In genomic region chr4:113103556-113103955, GRCh38 we compare ENCODE assay signal across 34 cellular contexts.
"Had no signal": no experiment of that assay in that cellular context is flagged by ENCODE, and none has a peak within 500 bp of the region (broad histone marks: within the 10 kb centered on the region; RNA-seq: fewer than 3 reads in every experiment).

No MANE protein-coding gene starts in this region.

- H2AFZ ChIP-seq: hepatocyte had no signal

- H3K9me3 Mint-ChIP-seq: activated B cell treated with CpG ODN at 0.5 μM for 24 hours; activated CD4-positive, alpha-beta memory T cell treated with anti-CD3 and anti-CD28 coated beads for 36 hours; activated CD4-positive, alpha-beta T cell treated with anti-CD3 and anti-CD28 coated beads, Interleukin-2, amount 10 ng/mL, durations not matched to agents 24 days and 14 days; activated naive CD4-positive, alpha-beta T cell treated with anti-CD3 and anti-CD28 coated beads for 36 hours; activated naive CD4-positive, alpha-beta T cell treated with anti-CD3 and anti-CD28 coated beads, Interleukin-2, amount 50 U/mL, for 24 hours; activated naive CD8-positive, alpha-beta T cell treated with anti-CD3 and anti-CD28 coated beads, Interleukin-2, amount 10 ng/mL, durations not matched to agents 7 days and 5 days; activated T-helper 1 cell treated with anti-CD3 and anti-CD28 coated beads, Interleukin-12 subunit alpha, Interleukin-12 subunit beta, Interleukin-2, Interleukin-4 antibody, amounts not matched to agents 30 ng/mL and 10 ng/mL and 1 ng/mL, durations not matched to agents 14 hours and 24 hours and 36 hours; activated T-helper 2 cell treated with anti-CD3 and anti-CD28 coated beads, Interferon-gamma antibody, Interleukin-2, Interleukin-4, amounts not matched to agents 10 μg/mL and 5 μg/mL and 100 μg/mL, durations not matched to agents 14 hours and 24 hours and 36 hours; brain; T-helper 1 cell treated with Interleukin-12 subunit alpha and Interleukin-12 subunit beta and Interleukin-4 antibody, amounts not matched to agents 30 μg/mL and 1 μg/mL, for 36 hours; T-helper 2 cell treated with Interferon-gamma antibody and Interleukin-4, amounts not matched to agents 5 μg/mL and 100 μg/mL, for 36 hours had no signal

- DNase-seq: activated B cell treated with CpG ODN at 0.5 μM for 24 hours; activated CD4-positive, alpha-beta memory T cell treated with anti-CD3 and anti-CD28 coated beads for 36 hours; activated CD4-positive, alpha-beta T cell treated with anti-CD3 and anti-CD28 coated beads for 36 hours; activated CD4-positive, alpha-beta T cell treated with anti-CD3 and anti-CD28 coated beads, Interleukin-2, amount 10 ng/mL, durations not matched to agents 24 days and 14 days; activated CD4-positive, CD25-positive, alpha-beta regulatory T cell treated with anti-CD3 and anti-CD28 coated beads, Interleukin-2, amount 50 U/mL, for 72 hours; activated CD8-positive, alpha-beta memory T cell treated with anti-CD3 and anti-CD28 coated beads, Interleukin-2, amount 10 ng/mL, durations not matched to agents 7 days and 5 days; activated CD8-positive, alpha-beta memory T cell treated with anti-CD3 and anti-CD28 coated beads, Interleukin-2, amount 50 U/mL, for 4 hours; activated CD8-positive, alpha-beta T cell treated with anti-CD3 and anti-CD28 coated beads, Interleukin-2, amount 10 ng/mL, durations not matched to agents 7 days and 5 days; activated effector memory CD4-positive, alpha-beta T cell treated with anti-CD3 and anti-CD28 coated beads, Interleukin-2, amount 50 U/mL, for 16 hours; activated naive CD4-positive, alpha-beta T cell treated with anti-CD3 and anti-CD28 coated beads for 36 hours; activated naive CD8-positive, alpha-beta T cell treated with anti-CD3 and anti-CD28 coated beads, Interleukin-2, amount 10 ng/mL, durations not matched to agents 7 days and 5 days; activated T-cell treated with anti-CD3 and anti-CD28 coated beads, Interleukin-2, amount 50 U/mL, for 1 hour; activated T-cell treated with anti-CD3 and anti-CD28 coated beads, Interleukin-2, amount 50 U/mL, for 48 hours; central memory CD4-positive, alpha-beta T cell; cerebellar nuclear complex; colonic mucosa; effector CD8-positive, alpha-beta T cell; erythroblast; foreskin keratinocyte; heart right ventricle; T1000; WERI-Rb-1 had no signal

- H3K36me3 ChIP-seq: ascending aorta, breast epithelium, cardiac muscle cell, colonic mucosa, esophagus muscularis mucosa, gastroesophageal sphincter, heart right ventricle, WERI-Rb-1 had no signal

- H3K27ac ChIP-seq: ascending aorta, breast epithelium, cardiac muscle cell, colonic mucosa, esophagus muscularis mucosa, foreskin keratinocyte, gastroesophageal sphincter, heart right ventricle, hepatocyte, WERI-Rb-1 had no signal

- H3K4me3 Mint-ChIP-seq: activated B cell treated with CpG ODN at 0.5 μM for 24 hours; activated CD4-positive, alpha-beta memory T cell treated with anti-CD3 and anti-CD28 coated beads for 36 hours; activated CD4-positive, alpha-beta T cell treated with anti-CD3 and anti-CD28 coated beads for 36 hours; activated CD4-positive, alpha-beta T cell treated with anti-CD3 and anti-CD28 coated beads, Interleukin-2, amount 10 ng/mL, durations not matched to agents 24 days and 14 days; activated CD8-positive, alpha-beta memory T cell treated with anti-CD3 and anti-CD28 coated beads, Interleukin-2, amount 10 ng/mL, durations not matched to agents 7 days and 5 days; activated CD8-positive, alpha-beta T cell treated with anti-CD3 and anti-CD28 coated beads, Interleukin-2, amount 10 ng/mL, durations not matched to agents 7 days and 5 days; activated naive CD4-positive, alpha-beta T cell treated with anti-CD3 and anti-CD28 coated beads for 36 hours; activated naive CD4-positive, alpha-beta T cell treated with anti-CD3 and anti-CD28 coated beads, Interleukin-2, amount 50 U/mL, for 24 hours; activated naive CD8-positive, alpha-beta T cell treated with anti-CD3 and anti-CD28 coated beads, Interleukin-2, amount 10 ng/mL, durations not matched to agents 7 days and 5 days; activated T-helper 1 cell treated with anti-CD3 and anti-CD28 coated beads, Interleukin-12 subunit alpha, Interleukin-12 subunit beta, Interleukin-2, Interleukin-4 antibody, amounts not matched to agents 30 ng/mL and 10 ng/mL and 1 ng/mL, durations not matched to agents 14 hours and 24 hours and 36 hours; brain; T-helper 1 cell treated with Interleukin-12 subunit alpha and Interleukin-12 subunit beta and Interleukin-4 antibody, amounts not matched to agents 30 μg/mL and 1 μg/mL, for 36 hours; T-helper 2 cell treated with Interferon-gamma antibody and Interleukin-4, amounts not matched to agents 5 μg/mL and 100 μg/mL, for 36 hours had no signal

- H3K4me1 Mint-ChIP-seq: activated B cell treated with CpG ODN at 0.5 μM for 24 hours; activated CD4-positive, alpha-beta T cell treated with anti-CD3 and anti-CD28 coated beads for 36 hours; activated CD4-positive, alpha-beta T cell treated with anti-CD3 and anti-CD28 coated beads, Interleukin-2, amount 10 ng/mL, durations not matched to agents 24 days and 14 days; activated naive CD4-positive, alpha-beta T cell treated with anti-CD3 and anti-CD28 coated beads, Interleukin-2, amount 50 U/mL, for 24 hours; activated naive CD8-positive, alpha-beta T cell treated with anti-CD3 and anti-CD28 coated beads, Interleukin-2, amount 10 ng/mL, durations not matched to agents 7 days and 5 days had no signal

- H3K4me1 ChIP-seq: ascending aorta, breast epithelium, colonic mucosa, esophagus muscularis mucosa, foreskin keratinocyte, gastroesophageal sphincter had no signal

- H3K4me2 ChIP-seq: hepatocyte had no signal

- H3K27me3 Mint-ChIP-seq: activated B cell treated with CpG ODN at 0.5 μM for 24 hours; activated naive CD8-positive, alpha-beta T cell treated with anti-CD3 and anti-CD28 coated beads, Interleukin-2, amount 10 ng/mL, durations not matched to agents 7 days and 5 days; brain had no signal

- H3K79me2 ChIP-seq: hepatocyte had no signal

- ATAC-seq: activated CD4-positive, alpha-beta T cell treated with anti-CD3 and anti-CD28 coated beads for 36 hours; activated CD8-positive, alpha-beta memory T cell treated with anti-CD3 and anti-CD28 coated beads, Interleukin-2, amount 10 ng/mL, durations not matched to agents 7 days and 5 days; activated CD8-positive, alpha-beta T cell treated with anti-CD3 and anti-CD28 coated beads, Interleukin-2, amount 10 ng/mL, durations not matched to agents 7 days and 5 days; foreskin keratinocyte; gastroesophageal sphincter; heart right ventricle had no signal

- H3K9me3 ChIP-seq: ascending aorta, breast epithelium, colonic mucosa, esophagus muscularis mucosa, gastroesophageal sphincter, heart right ventricle had no signal

- H3K36me3 Mint-ChIP-seq: activated CD4-positive, alpha-beta memory T cell treated with anti-CD3 and anti-CD28 coated beads for 36 hours; activated CD8-positive, alpha-beta memory T cell treated with anti-CD3 and anti-CD28 coated beads, Interleukin-2, amount 10 ng/mL, durations not matched to agents 7 days and 5 days; activated naive CD4-positive, alpha-beta T cell treated with anti-CD3 and anti-CD28 coated beads, Interleukin-2, amount 50 U/mL, for 24 hours; activated naive CD8-positive, alpha-beta T cell treated with anti-CD3 and anti-CD28 coated beads, Interleukin-2, amount 10 ng/mL, durations not matched to agents 7 days and 5 days; brain had no signal

- H3K27me3 ChIP-seq: ascending aorta, breast epithelium, cardiac muscle cell, colonic mucosa, esophagus muscularis mucosa, gastroesophageal sphincter, heart right ventricle, hepatocyte had no signal

- H3K4me3 ChIP-seq: ascending aorta, breast epithelium, cardiac muscle cell, colonic mucosa, esophagus muscularis mucosa, gastroesophageal sphincter, heart right ventricle, hepatocyte had no signal

- H3K27ac Mint-ChIP-seq: activated B cell treated with CpG ODN at 0.5 μM for 24 hours; activated CD4-positive, alpha-beta memory T cell treated with anti-CD3 and anti-CD28 coated beads for 36 hours; activated CD4-positive, alpha-beta T cell treated with anti-CD3 and anti-CD28 coated beads for 36 hours; activated CD4-positive, alpha-beta T cell treated with anti-CD3 and anti-CD28 coated beads, Interleukin-2, amount 10 ng/mL, durations not matched to agents 24 days and 14 days; activated CD8-positive, alpha-beta memory T cell treated with anti-CD3 and anti-CD28 coated beads, Interleukin-2, amount 10 ng/mL, durations not matched to agents 7 days and 5 days; activated CD8-positive, alpha-beta T cell treated with anti-CD3 and anti-CD28 coated beads, Interleukin-2, amount 10 ng/mL, durations not matched to agents 7 days and 5 days; activated naive CD4-positive, alpha-beta T cell treated with anti-CD3 and anti-CD28 coated beads for 36 hours; activated naive CD4-positive, alpha-beta T cell treated with anti-CD3 and anti-CD28 coated beads, Interleukin-2, amount 50 U/mL, for 24 hours; activated naive CD8-positive, alpha-beta T cell treated with anti-CD3 and anti-CD28 coated beads, Interleukin-2, amount 10 ng/mL, durations not matched to agents 7 days and 5 days; activated T-helper 1 cell treated with anti-CD3 and anti-CD28 coated beads, Interleukin-12 subunit alpha, Interleukin-12 subunit beta, Interleukin-2, Interleukin-4 antibody, amounts not matched to agents 30 ng/mL and 10 ng/mL and 1 ng/mL, durations not matched to agents 14 hours and 24 hours and 36 hours; activated T-helper 2 cell treated with anti-CD3 and anti-CD28 coated beads, Interferon-gamma antibody, Interleukin-2, Interleukin-4, amounts not matched to agents 10 μg/mL and 5 μg/mL and 100 μg/mL, durations not matched to agents 14 hours and 24 hours and 36 hours; T-helper 1 cell treated with Interleukin-12 subunit alpha and Interleukin-12 subunit beta and Interleukin-4 antibody, amounts not matched to agents 30 μg/mL and 1 μg/mL, for 36 hours; T-helper 2 cell treated with Interferon-gamma antibody and Interleukin-4, amounts not matched to agents 5 μg/mL and 100 μg/mL, for 36 hours had no signal
